Comparison of ENCODE assay signal across 24 cellular contexts in the genomic region with DNA sequence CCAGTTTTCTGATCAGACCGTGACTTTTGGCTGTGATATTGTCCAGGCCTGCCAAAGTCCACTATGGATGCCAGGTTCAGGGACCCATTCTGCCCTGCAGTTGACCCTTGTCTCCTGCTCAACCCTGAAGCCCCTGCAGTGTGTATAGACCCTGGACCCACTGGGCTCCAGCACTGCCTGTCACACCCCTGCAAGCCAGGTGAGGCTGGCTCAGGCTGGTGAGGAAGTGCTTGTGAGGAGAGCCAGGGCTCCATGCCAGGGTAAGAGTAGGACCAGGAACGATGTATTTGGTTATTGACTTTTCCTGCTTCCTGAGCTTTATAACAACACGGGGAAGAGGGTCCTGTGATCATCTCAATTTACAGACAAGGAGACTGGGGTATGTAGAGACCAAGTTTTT. TPM values are rescaled to one million over a fixed set of nuclear protein-coding genes. Genes with fewer than 3 reads are reported as not detected.
"Had no signal": no experiment of that assay in that cellular context is flagged by ENCODE, and none has a peak within 500 bp of the region (broad histone marks: within the 10 kb centered on the region; RNA-seq: fewer than 3 reads in every experiment).

No MANE protein-coding gene starts in this region.

- H3K36me3 Mint-ChIP-seq: activated naive CD8-positive, alpha-beta T cell; mesothelial cell of epicardium; natural killer cell had no signal

- H3K27ac ChIP-seq: ascending aorta, brain microvascular endothelial cell, pancreas, tibial artery had no signal

- DNase-seq: activated B cell treated with CpG ODN at 0.5 μM for 24 hours; activated CD4-positive, alpha-beta T cell treated with anti-CD3 and anti-CD28 coated beads for 36 hours; activated CD4-positive, alpha-beta T cell treated with anti-CD3 and anti-CD28 coated beads, Interleukin-2, amount 50 U/mL, for 4 hours; activated CD8-positive, alpha-beta memory T cell treated with anti-CD3 and anti-CD28 coated beads for 24 hours; activated CD8-positive, alpha-beta memory T cell treated with anti-CD3 and anti-CD28 coated beads, Interleukin-2, amount 50 U/mL, for 4 hours; activated T-cell treated with anti-CD3 and anti-CD28 coated beads, Interleukin-2, amount 50 U/mL, for 24 hours; adrenal gland; brain microvascular endothelial cell; caudate nucleus; effector memory CD4-positive, alpha-beta T cell; natural killer cell; stimulated activated CD4-positive, alpha-beta T cell treated with anti-CD3 and anti-CD28 coated beads, Interleukin-12 subunit alpha, Interleukin-12 subunit beta, amount 100 ng/mL, for 4 hours; stimulated activated CD4-positive, alpha-beta T cell treated with anti-CD3 and anti-CD28 coated beads, Interleukin-4, amount 100 ng/mL, for 4 hours; tibial artery had no signal

- H3K4me3 Mint-ChIP-seq: activated B cell treated with CpG ODN at 0.5 μM for 24 hours; activated CD4-positive, alpha-beta T cell treated with anti-CD3 and anti-CD28 coated beads for 36 hours; activated naive CD8-positive, alpha-beta T cell; activated T-cell treated with anti-CD3 and anti-CD28 coated beads, Interleukin-2, amount 50 U/mL, for 24 hours; activated T-helper 17 cell treated with anti-CD3 and anti-CD28 coated beads, Interleukin-2, amount 50 U/mL, for 72 hours; mesothelial cell of epicardium; natural killer cell; stimulated activated naive CD8-positive, alpha-beta T cell treated with anti-CD3 and anti-CD28 coated beads, Interleukin-15, Interleukin-2, amounts not matched to agents 100 ng/mL and 50 ng/mL, for 24 hours; T-helper 1 cell treated with Interleukin-12 subunit alpha and Interleukin-12 subunit beta and Interleukin-4 antibody, amounts not matched to agents 30 μg/mL and 1 μg/mL, for 36 hours had no signal

- H3K27me3 Mint-ChIP-seq: activated B cell treated with CpG ODN at 0.5 μM for 24 hours; activated CD4-positive, alpha-beta T cell treated with anti-CD3 and anti-CD28 coated beads for 36 hours; activated naive CD8-positive, alpha-beta T cell; activated T-cell treated with anti-CD3 and anti-CD28 coated beads, Interleukin-2, amount 50 U/mL, for 24 hours; activated T-helper 17 cell treated with anti-CD3 and anti-CD28 coated beads, Interleukin-2, amount 50 U/mL, for 72 hours; stimulated activated naive CD8-positive, alpha-beta T cell treated with anti-CD3 and anti-CD28 coated beads, Interleukin-15, Interleukin-2, amounts not matched to agents 100 ng/mL and 50 ng/mL, for 24 hours had no signal

- H3K9me3 Mint-ChIP-seq: activated B cell treated with CpG ODN at 0.5 μM for 24 hours; activated T-cell treated with anti-CD3 and anti-CD28 coated beads, Interleukin-2, amount 50 U/mL, for 24 hours; activated T-helper 17 cell treated with anti-CD3 and anti-CD28 coated beads, Interleukin-2, amount 50 U/mL, for 72 hours; mesothelial cell of epicardium; natural killer cell; stimulated activated naive CD8-positive, alpha-beta T cell treated with anti-CD3 and anti-CD28 coated beads, Interleukin-15, Interleukin-2, amounts not matched to agents 100 ng/mL and 50 ng/mL, for 24 hours; T-helper 1 cell treated with Interleukin-12 subunit alpha and Interleukin-12 subunit beta and Interleukin-4 antibody, amounts not matched to agents 30 μg/mL and 1 μg/mL, for 36 hours had no signal

- H3K27me3 ChIP-seq: adrenal gland, ascending aorta, brain microvascular endothelial cell, pancreas, tibial artery had no signal

- ATAC-seq: activated CD4-positive, alpha-beta T cell treated with anti-CD3 and anti-CD28 coated beads for 36 hours; activated T-helper 17 cell treated with anti-CD3 and anti-CD28 coated beads, Interleukin-2, amount 50 U/mL, for 72 hours; natural killer cell; pancreas; psoas muscle; right cardiac atrium had no signal

- H3K36me3 ChIP-seq: adrenal gland, ascending aorta, brain microvascular endothelial cell, pancreas, tibial artery had no signal

- H3K4me1 ChIP-seq: ascending aorta, pancreas had no signal

- H3K4me1 Mint-ChIP-seq: activated B cell treated with CpG ODN at 0.5 μM for 24 hours; activated CD4-positive, alpha-beta T cell treated with anti-CD3 and anti-CD28 coated beads for 36 hours; activated T-helper 17 cell treated with anti-CD3 and anti-CD28 coated beads, Interleukin-2, amount 50 U/mL, for 72 hours had no signal

- H3K27ac Mint-ChIP-seq: activated B cell treated with CpG ODN at 0.5 μM for 24 hours; activated CD4-positive, alpha-beta T cell treated with anti-CD3 and anti-CD28 coated beads for 36 hours; activated naive CD8-positive, alpha-beta T cell; activated T-cell treated with anti-CD3 and anti-CD28 coated beads, Interleukin-2, amount 50 U/mL, for 24 hours; activated T-helper 17 cell treated with anti-CD3 and anti-CD28 coated beads, Interleukin-2, amount 50 U/mL, for 72 hours; mesothelial cell of epicardium; natural killer cell; stimulated activated naive CD8-positive, alpha-beta T cell treated with anti-CD3 and anti-CD28 coated beads, Interleukin-15, Interleukin-2, amounts not matched to agents 100 ng/mL and 50 ng/mL, for 24 hours; T-helper 1 cell treated with Interleukin-12 subunit alpha and Interleukin-12 subunit beta and Interleukin-4 antibody, amounts not matched to agents 30 μg/mL and 1 μg/mL, for 36 hours had no signal

- H3K9me3 ChIP-seq: adrenal gland, ascending aorta, pancreas, psoas muscle, tibial artery had no signal

- H3K4me3 ChIP-seq: adrenal gland, ascending aorta, pancreas, psoas muscle, tibial artery had no signal

RNA-seq across cellular contexts. Expression of a gene that starts 19.1 kb away (rescaled TPM):
- total RNA-seq: activated B cell treated with CpG ODN at 0.5 μM for 24 hours had no signal
- polyA plus RNA-seq: keratinocyte had no signal

RNA-seq across cellular contexts. Expression of a gene that starts 55.7 kb away (rescaled TPM):
- total RNA-seq: activated B cell treated with CpG ODN at 0.5 μM for 24 hours; activated CD4-positive, alpha-beta T cell treated with anti-CD3 and anti-CD28 coated beads for 36 hours had no signal
